Comparison of ENCODE assay signal across 8 cellular contexts in the genomic region with DNA sequence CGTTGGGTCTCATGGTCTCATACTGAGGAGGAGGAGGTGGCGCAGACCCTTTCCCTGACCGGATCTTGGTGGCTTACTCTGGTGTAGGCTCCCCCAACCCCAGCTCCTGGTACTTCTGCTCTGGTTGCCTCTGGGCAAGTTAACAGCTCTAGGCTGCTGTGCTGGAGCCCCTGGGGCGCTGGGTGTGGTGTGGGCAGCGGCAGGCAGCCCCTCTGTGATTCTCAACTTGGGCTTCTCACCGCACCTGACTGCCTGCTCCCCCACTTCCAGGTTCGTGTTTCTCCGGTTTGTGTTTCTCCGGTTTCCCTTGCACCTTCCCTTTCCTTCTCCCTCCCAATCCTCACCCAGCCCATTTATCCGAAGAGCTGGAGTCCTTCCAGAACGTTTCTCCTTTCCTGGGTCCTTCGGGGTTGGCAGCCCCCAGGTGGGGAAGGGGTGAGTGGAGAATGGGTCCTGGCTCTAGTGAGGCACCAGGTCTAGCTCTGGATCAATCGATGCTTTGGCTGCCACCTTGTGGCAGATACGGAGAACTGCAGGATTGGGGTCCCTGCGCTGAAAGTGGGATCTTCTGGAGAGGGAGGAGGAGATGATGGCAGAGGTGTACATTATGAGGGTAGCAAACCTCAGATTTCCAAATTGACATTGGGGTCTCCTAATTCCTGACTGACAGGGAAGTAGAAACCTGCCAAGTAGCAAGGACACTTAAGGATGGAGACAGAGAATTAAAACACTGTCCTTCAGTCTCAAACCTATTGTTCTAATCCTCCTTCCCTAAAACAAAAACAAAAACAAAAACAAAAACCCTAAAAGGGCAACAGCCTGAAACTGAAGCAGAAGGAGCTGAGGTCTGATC. TPM values are rescaled to one million over a fixed set of nuclear protein-coding genes. Genes with fewer than 3 reads are reported as not detected.
A peak's percentile ranks its signal among the peaks of the same experiment; 100 is the strongest.
DNase-seq lines count a peak whose midpoint lies in the region; ATAC-seq and TF ChIP-seq lines count a peak whose summit lies in the region.

No MANE protein-coding gene starts in this region.

- peaks cover 62% of the 10 kb centered on the region for H3K27me3 ChIP-seq in CD8-positive, alpha-beta memory T cell (ENCODE audit: insufficient read depth, low read length, poor library complexity, severe bottlenecking)

- peak; percentile 97 for TF ChIP-seq CTCF in HFFc6 (IDR thresholded peaks at IDR 0.05)

- no peaks in the 10 kb centered on the region for H3K9me3 ChIP-seq in CD8-positive, alpha-beta memory T cell (ENCODE audit: low read length)

- peak; percentile 14 to 75 (median 59) for DNase-seq in CD8-positive, alpha-beta memory T cell
- no peak for DNase-seq in HFFc6
- peak; percentile 69 for DNase-seq in NCI-H460 (ENCODE audit: extremely low read depth, low read depth)
- DNase-seq in activated CD4-positive, alpha-beta T cell treated with anti-CD3 and anti-CD28 coated beads, Interleukin-2, amount 10 ng/mL, durations not matched to agents 7 days and 5 days, result peak; percentile 67
- peak; percentile 86 for DNase-seq in ecto neural progenitor cell (ENCODE audit: low spot score)
- peak; percentile 67 to 69 for DNase-seq in memory B cell (ENCODE audit: low spot score in 2 of 2)
- DNase-seq in stimulated activated effector memory CD8-positive, alpha-beta T cell treated with anti-CD3 and anti-CD28 coated beads, Interleukin-12 subunit alpha, Interleukin-12 subunit beta, amount 100 ng/mL, for 72 hours (ENCODE audit: low spot score in 2 of 2), result peak; percentile 53 to 80

- peaks cover 29 to 68% of the 10 kb centered on the region in 2 donors for H3K27me3 Mint-ChIP-seq in CD8-positive, alpha-beta memory T cell
- H3K27me3 Mint-ChIP-seq in HFFc6 (ENCODE audit: insufficient read depth) (peaks cover 36% of the 10 kb centered on the region), memory B cell (peaks cover 25% of the 10 kb centered on the region)
- H3K27me3 Mint-ChIP-seq in activated CD4-positive, alpha-beta T cell treated with anti-CD3 and anti-CD28 coated beads, Interleukin-2, amount 10 ng/mL, durations not matched to agents 7 days and 5 days, result peaks cover 46% of the 10 kb centered on the region

- H3K36me3 Mint-ChIP-seq in CD8-positive, alpha-beta memory T cell, result no peaks in the 10 kb centered on the region
- no peaks in the 10 kb centered on the region for H3K36me3 Mint-ChIP-seq in HFFc6 (ENCODE audit: low read depth)
- H3K36me3 Mint-ChIP-seq in activated CD4-positive, alpha-beta T cell treated with anti-CD3 and anti-CD28 coated beads, Interleukin-2, amount 10 ng/mL, durations not matched to agents 7 days and 5 days (ENCODE audit: low read depth), result no peaks in the 10 kb centered on the region
- no peaks in the 10 kb centered on the region for H3K36me3 Mint-ChIP-seq in memory B cell
- no peaks in the 10 kb centered on the region for H3K36me3 Mint-ChIP-seq in stimulated activated effector memory CD8-positive, alpha-beta T cell treated with anti-CD3 and anti-CD28 coated beads, Interleukin-12 subunit alpha, Interleukin-12 subunit beta, amount 100 ng/mL, for 72 hours

- peaks cover 7 to 17% (median 16%) of the 10 kb centered on the region in 3 donors for H3K4me1 Mint-ChIP-seq in CD8-positive, alpha-beta memory T cell
- H3K4me1 Mint-ChIP-seq in HFFc6 (ENCODE audit: low read depth) (peaks cover 9% of the 10 kb centered on the region), memory B cell (peaks cover 27% of the 10 kb centered on the region)
- H3K4me1 Mint-ChIP-seq in activated CD4-positive, alpha-beta T cell treated with anti-CD3 and anti-CD28 coated beads, Interleukin-2, amount 10 ng/mL, durations not matched to agents 7 days and 5 days, result peaks cover 26% of the 10 kb centered on the region
- H3K4me1 Mint-ChIP-seq in stimulated activated effector memory CD8-positive, alpha-beta T cell treated with anti-CD3 and anti-CD28 coated beads, Interleukin-12 subunit alpha, Interleukin-12 subunit beta, amount 100 ng/mL, for 72 hours, result peaks cover 37% of the 10 kb centered on the region

- peak overlapping the region in 1 of 8 donors; percentile 6 for H3K27ac Mint-ChIP-seq in CD8-positive, alpha-beta memory T cell
- H3K27ac Mint-ChIP-seq in HFFc6 (no peak overlapping the region), memory B cell (no peak overlapping the region)
- no peak overlapping the region for H3K27ac Mint-ChIP-seq in activated CD4-positive, alpha-beta T cell treated with anti-CD3 and anti-CD28 coated beads, Interleukin-2, amount 10 ng/mL, durations not matched to agents 7 days and 5 days
- H3K27ac Mint-ChIP-seq in stimulated activated effector memory CD8-positive, alpha-beta T cell treated with anti-CD3 and anti-CD28 coated beads, Interleukin-12 subunit alpha, Interleukin-12 subunit beta, amount 100 ng/mL, for 72 hours, result peak overlapping the region; percentile 50

- ATAC-seq in memory B cell (ENCODE audit: low read depth) (peak; percentile 63), GM18520 (IDR thresholded peaks at IDR 0.05; ENCODE audit: unreplicated experiment) (no peak)
- ATAC-seq in stimulated activated effector memory CD8-positive, alpha-beta T cell treated with anti-CD3 and anti-CD28 coated beads, Interleukin-12 subunit alpha, Interleukin-12 subunit beta, amount 100 ng/mL, for 72 hours, result peak; percentile 63

- H3K36me3 ChIP-seq in CD8-positive, alpha-beta memory T cell (ENCODE audit: insufficient read depth, low read length), result no peaks in the 10 kb centered on the region

- H3K27ac ChIP-seq in CD8-positive, alpha-beta memory T cell (ENCODE audit: low read depth, low read length), result no peak overlapping the region

- CTCF ChIA-PET in CD8-positive, alpha-beta memory T cell (lab: Charles Lee), result interaction anchor here (0.8 to 18.1 kb wide), 14 partner anchors 9 to 465 kb away, joined by 3 to 269 read pairs (median 10); a partner anchor contains a TSS
- CTCF ChIA-PET in activated CD4-positive, alpha-beta T cell treated with anti-CD3 and anti-CD28 coated beads, Interleukin-2, amount 10 ng/mL, durations not matched to agents 7 days and 5 days (lab: Charles Lee), result interaction anchor here (0.7 to 9.3 kb wide), 18 partner anchors 9 to 448 kb away, joined by 3 to 155 read pairs (median 5); a partner anchor contains a TSS

- peaks cover 36% of the 10 kb centered on the region for H3K4me1 ChIP-seq in CD8-positive, alpha-beta memory T cell (ENCODE audit: insufficient read depth, low read length)

- no peaks in the 10 kb centered on the region for H3K9me3 Mint-ChIP-seq in CD8-positive, alpha-beta memory T cell
- H3K9me3 Mint-ChIP-seq in HFFc6, result no peaks in the 10 kb centered on the region
- H3K9me3 Mint-ChIP-seq in activated CD4-positive, alpha-beta T cell treated with anti-CD3 and anti-CD28 coated beads, Interleukin-2, amount 10 ng/mL, durations not matched to agents 7 days and 5 days, result no peaks in the 10 kb centered on the region
- no peaks in the 10 kb centered on the region for H3K9me3 Mint-ChIP-seq in memory B cell
- no peaks in the 10 kb centered on the region for H3K9me3 Mint-ChIP-seq in stimulated activated effector memory CD8-positive, alpha-beta T cell treated with anti-CD3 and anti-CD28 coated beads, Interleukin-12 subunit alpha, Interleukin-12 subunit beta, amount 100 ng/mL, for 72 hours

- no peak overlapping the region for H3K4me3 ChIP-seq in CD8-positive, alpha-beta memory T cell (ENCODE audit: low read length)

- POLR2A ChIA-PET in CD8-positive, alpha-beta memory T cell (lab: Charles Lee), result interaction anchor here (1.0 kb wide), 1 partner anchor 16 kb away, joined by 4 read pairs; a partner anchor contains a TSS
- POLR2A ChIA-PET in activated CD4-positive, alpha-beta T cell treated with anti-CD3 and anti-CD28 coated beads, Interleukin-2, amount 10 ng/mL, durations not matched to agents 7 days and 5 days (lab: Charles Lee), result no interaction called here

- H3K4me3 Mint-ChIP-seq in CD8-positive, alpha-beta memory T cell, result peak overlapping the region in 5 of 7 donors; percentile 46 to 71 (median 66)
- H3K4me3 Mint-ChIP-seq in HFFc6, result no peak overlapping the region
- no peak overlapping the region for H3K4me3 Mint-ChIP-seq in activated CD4-positive, alpha-beta T cell treated with anti-CD3 and anti-CD28 coated beads, Interleukin-2, amount 10 ng/mL, durations not matched to agents 7 days and 5 days
- peak overlapping the region; percentile 61 for H3K4me3 Mint-ChIP-seq in memory B cell
- peak overlapping the region; percentile 52 for H3K4me3 Mint-ChIP-seq in stimulated activated effector memory CD8-positive, alpha-beta T cell treated with anti-CD3 and anti-CD28 coated beads, Interleukin-12 subunit alpha, Interleukin-12 subunit beta, amount 100 ng/mL, for 72 hours

RNA-seq across cellular contexts. Expression of a gene that starts 8.3 kb away (rescaled TPM):
- total RNA-seq in CD8-positive, alpha-beta memory T cell, result not detected
- polyA plus RNA-seq in CD8-positive, alpha-beta memory T cell, result not detected
- total RNA-seq in HFFc6 (2021; fragmentation: NEBNext Ultra II Directional; extraction: Animal tissue kit (Norgen Biotek cat#: 25700)), result not detected
- total RNA-seq in NCI-H460 (2014; rRNA removed; shearing (Covaris generic)), result not detected in 2 replicates
- not detected in 2 replicates for polyA plus RNA-seq in NCI-H460 (2014; cell fraction: nucleus; rRNA removed)
- total RNA-seq in activated CD4-positive, alpha-beta T cell treated with anti-CD3 and anti-CD28 coated beads, Interleukin-2, amount 10 ng/mL, durations not matched to agents 7 days and 5 days, result not detected

RNA-seq across cellular contexts. Expression of a gene that starts 16.3 kb away (rescaled TPM):
- total RNA-seq in CD8-positive, alpha-beta memory T cell, result 10 to 100 TPM; 29.5 to 31.4 TPM
- 73.9 TPM for polyA plus RNA-seq in CD8-positive, alpha-beta memory T cell
- 10 to 100 TPM; 77.3 to 99.3 (median 87.2) TPM for total RNA-seq in HFFc6 (2021; fragmentation: NEBNext Ultra II Directional; extraction: Animal tissue kit (Norgen Biotek cat#: 25700))
- total RNA-seq in NCI-H460 (2014; rRNA removed; shearing (Covaris generic)), result 27.1 and 34.1 TPM in 2 replicates
- polyA plus RNA-seq in NCI-H460 (2014; cell fraction: nucleus; rRNA removed), result 54.5 and 63.5 TPM in 2 replicates
- total RNA-seq in activated CD4-positive, alpha-beta T cell treated with anti-CD3 and anti-CD28 coated beads, Interleukin-2, amount 10 ng/mL, durations not matched to agents 7 days and 5 days, result 10 to 100 TPM; 54.6 to 56.8 TPM

Comparison
In these comparisons a context has a peak if more than half of its experiments do, and no peak if none do; other contexts are left out.
1. H3K4me3 Mint-ChIP-seq: peak in CD8-positive, alpha-beta memory T cell (5 of 7), memory B cell (single experiment) and stimulated activated effector memory CD8-positive, alpha-beta T cell treated with anti-CD3 and anti-CD28 coated beads, Interleukin-12 subunit alpha, Interleukin-12 subunit beta, amount 100 ng/mL, for 72 hours (single experiment); none in HFFc6 (single experiment) and activated CD4-positive, alpha-beta T cell treated with anti-CD3 and anti-CD28 coated beads, Interleukin-2, amount 10 ng/mL, durations not matched to agents 7 days and 5 days (single experiment).